ENCODE assay signal across 31 cellular contexts in genomic region chr4:48267574-48267973, GRCh38. TPM values are rescaled to one million over a fixed set of nuclear protein-coding genes. Genes with fewer than 3 reads are reported as not detected.
A peak's percentile ranks its signal among the peaks of the same experiment; 100 is the strongest.
DNase-seq lines count a peak whose midpoint lies in the region; ATAC-seq and TF ChIP-seq lines count a peak whose summit lies in the region.
"Had no signal": no experiment of that assay in that cellular context is flagged by ENCODE, and none has a peak within 500 bp of the region (broad histone marks: within the 10 kb centered on the region; RNA-seq: fewer than 3 reads in every experiment).

No MANE protein-coding gene starts in this region.

- intact Hi-C loops in CD4-positive, alpha-beta memory T cell (cut with micrococcal nuclease), result loop anchor here (5.0 kb wide), 1 partner anchor 250 kb away; the partner anchor contains the start of genes CNGA1 and NIPAL1
- intact Hi-C loops in MCF 10A (cut with micrococcal nuclease), result no loop called here

- peaks cover 9% of the 10 kb centered on the region for H3F3A ChIP-seq in neural progenitor cell (ENCODE audit: low read depth)

- peaks cover 3 to 5% of the 10 kb centered on the region in 2 donors for H3K36me3 Mint-ChIP-seq in CD4-positive, alpha-beta memory T cell
- H3K36me3 Mint-ChIP-seq in activated T-helper 17 cell treated with anti-CD3 and anti-CD28 coated beads, Interleukin-2, amount 50 U/mL, for 72 hours (ENCODE audit: low read depth), result no peaks in the 10 kb centered on the region
- no peaks in the 10 kb centered on the region for H3K36me3 Mint-ChIP-seq in neural progenitor cell
- H3K36me3 Mint-ChIP-seq in MCF 10A (ENCODE audit: insufficient read depth, unreplicated experiment), result no peaks in the 10 kb centered on the region

- H3K9ac ChIP-seq in neural progenitor cell, result no peak overlapping the region
- H3K9ac ChIP-seq: SK-N-SH had no signal

- no peak overlapping the region for H2AFZ ChIP-seq in neural progenitor cell (replicated peaks)

- POLR2A ChIA-PET in CD4-positive, alpha-beta memory T cell (lab: Charles Lee; ENCODE audit: partially characterized antibody), result interaction anchor here (1.3 kb wide), 1 partner anchor 74 kb away, joined by 3 read pairs; the partner anchor contains the start of gene SLAIN2
- POLR2A ChIA-PET in MCF 10A (lab: Yijun Ruan, JAX), result no interaction called here

- no peak overlapping the region for H3K27ac Mint-ChIP-seq in CD4-positive, alpha-beta memory T cell
- no peak overlapping the region for H3K27ac Mint-ChIP-seq in activated T-helper 17 cell treated with anti-CD3 and anti-CD28 coated beads, Interleukin-2, amount 50 U/mL, for 72 hours
- H3K27ac Mint-ChIP-seq in neural progenitor cell (no peak overlapping the region), MCF 10A (ENCODE audit: low read depth, unreplicated experiment) (no peak overlapping the region)
- H3K27ac Mint-ChIP-seq: activated CD8-positive, alpha-beta T cell treated with anti-CD3 and anti-CD28 coated beads, Interleukin-2, amount 10 ng/mL, durations not matched to agents 7 days and 5 days; H9 had no signal

- no peak overlapping the region for H3K4me2 ChIP-seq in neural progenitor cell
- H3K4me2 ChIP-seq: SK-N-SH had no signal

- H3K4me1 Mint-ChIP-seq in CD4-positive, alpha-beta memory T cell, result peaks cover 9 to 24% (median 10%) of the 10 kb centered on the region in 4 donors
- peaks cover 14% of the 10 kb centered on the region for H3K4me1 Mint-ChIP-seq in activated T-helper 17 cell treated with anti-CD3 and anti-CD28 coated beads, Interleukin-2, amount 50 U/mL, for 72 hours
- H3K4me1 Mint-ChIP-seq in neural progenitor cell, result peaks cover 2% of the 10 kb centered on the region
- no peaks in the 10 kb centered on the region for H3K4me1 Mint-ChIP-seq in MCF 10A (ENCODE audit: insufficient read depth, unreplicated experiment)

- H3K27ac ChIP-seq in CD4-positive, alpha-beta memory T cell (ENCODE audit: low read depth, low read length), result no peak overlapping the region
- H3K27ac ChIP-seq in neural progenitor cell, result no peak overlapping the region
- H3K27ac ChIP-seq in caudate nucleus (ENCODE audit: low read depth, low read length), result no peak overlapping the region
- H3K27ac ChIP-seq: cardiac muscle cell, lower lobe of right lung had no signal

- H3K4me3 Mint-ChIP-seq in CD4-positive, alpha-beta memory T cell, result peak overlapping the region in 5 of 8 donors; percentile 4 to 68 (median 32)
- H3K4me3 Mint-ChIP-seq in activated T-helper 17 cell treated with anti-CD3 and anti-CD28 coated beads, Interleukin-2, amount 50 U/mL, for 72 hours, result peak overlapping the region; percentile 94
- H3K4me3 Mint-ChIP-seq in neural progenitor cell, result peak overlapping the region; percentile 27
- no peak overlapping the region for H3K4me3 Mint-ChIP-seq in MCF 10A (ENCODE audit: unreplicated experiment)

- no peaks in the 10 kb centered on the region for H3K79me2 ChIP-seq in neural progenitor cell (ENCODE audit: low read depth)

- TF ChIP-seq CTCF in GM12864 (IDR thresholded peaks at IDR 0.05; ENCODE audit: low read depth, low read length, missing control alignments) (no peak), neural progenitor cell (IDR thresholded peaks at IDR 0.05) (no peak), MCF 10A (IDR thresholded peaks at IDR 0.05; ENCODE audit: unreplicated experiment) (no peak)

- no peaks in the 10 kb centered on the region for H3K27me3 ChIP-seq in CD4-positive, alpha-beta memory T cell (ENCODE audit: insufficient read depth, low read length)
- H3K27me3 ChIP-seq in neural progenitor cell, result peaks cover 33% of the 10 kb centered on the region
- H3K27me3 ChIP-seq: cardiac muscle cell had no signal

- no peak overlapping the region for H3K4me3 ChIP-seq in CD4-positive, alpha-beta memory T cell (ENCODE audit: low read length in 2 of 2)
- H3K4me3 ChIP-seq in GM12864 (ENCODE audit: low read depth, low read length), result peak overlapping the region; percentile 98; the same call in 1 of the 2 replicates
- H3K4me3 ChIP-seq in neural progenitor cell, result no peak overlapping the region
- H3K4me3 ChIP-seq: cardiac muscle cell, lower lobe of right lung, mucosa of descending colon had no signal

- CTCF ChIA-PET in CD4-positive, alpha-beta memory T cell (lab: Charles Lee; ENCODE audit: partially characterized antibody), result interaction anchor here (0.9 kb wide), 1 partner anchor 129 kb away, joined by 3 read pairs; no protein-coding TSS in a partner anchor
- CTCF ChIA-PET in MCF 10A (lab: Yijun Ruan, JAX), result interaction anchor here (1.0 to 2.2 kb wide), 2 partner anchors 8 to 10 kb away, joined by 4 to 6 read pairs; no protein-coding TSS in a partner anchor

- no peak for ATAC-seq in activated T-helper 17 cell treated with anti-CD3 and anti-CD28 coated beads, Interleukin-2, amount 50 U/mL, for 72 hours (replicated peaks)
- ATAC-seq: activated CD8-positive, alpha-beta T cell treated with anti-CD3 and anti-CD28 coated beads, Interleukin-2, amount 10 ng/mL, durations not matched to agents 7 days and 5 days; lower lobe of right lung; mucosa of descending colon; sciatic nerve had no signal

- no peaks in the 10 kb centered on the region for H3K9me3 Mint-ChIP-seq in CD4-positive, alpha-beta memory T cell
- no peaks in the 10 kb centered on the region for H3K9me3 Mint-ChIP-seq in activated T-helper 17 cell treated with anti-CD3 and anti-CD28 coated beads, Interleukin-2, amount 50 U/mL, for 72 hours
- H3K9me3 Mint-ChIP-seq in neural progenitor cell (peaks cover 4% of the 10 kb centered on the region), MCF 10A (ENCODE audit: unreplicated experiment) (no peaks in the 10 kb centered on the region)

- H3K9me3 ChIP-seq in CD4-positive, alpha-beta memory T cell (ENCODE audit: control insufficient read depth in 1 of 2, low read length in 2 of 2), result no peaks in the 10 kb centered on the region
- no peaks in the 10 kb centered on the region for H3K9me3 ChIP-seq in neural progenitor cell (ENCODE audit: low read depth)
- H3K9me3 ChIP-seq: lower lobe of right lung, mucosa of descending colon, SK-N-SH had no signal

- peaks cover 14% of the 10 kb centered on the region for H3K4me1 ChIP-seq in CD4-positive, alpha-beta memory T cell (ENCODE audit: insufficient read depth, low read length)
- no peaks in the 10 kb centered on the region for H3K4me1 ChIP-seq in neural progenitor cell

- BruUV-seq in MCF 10A (replicated peaks; lab: Mats Ljungman, UMichigan), result no TSS peak

- no peaks in the 10 kb centered on the region for H4K20me1 ChIP-seq in neural progenitor cell (ENCODE audit: low read depth)

- DNase-seq in CD4-positive, alpha-beta memory T cell, result no peak
- DNase-seq in GM12864 (ENCODE audit: low read depth) (no peak), neural progenitor cell (ENCODE audit: low spot score) (no peak), MCF 10A (ENCODE audit: unreplicated experiment) (no peak), caudate nucleus (lab: John Stamatoyannopoulos, UW) (no peak), anterior cingulate cortex (lab: John Stamatoyannopoulos, UW) (no peak), UCSD-AML1 (lab: John Stamatoyannopoulos, UW; ENCODE audit: unreplicated experiment) (no peak)
- DNase-seq: activated CD4-positive, CD25-positive, alpha-beta regulatory T cell; activated CD8-positive, alpha-beta T cell treated with anti-CD3 and anti-CD28 coated beads, Interleukin-2, amount 10 ng/mL, durations not matched to agents 7 days and 5 days; activated naive CD4-positive, alpha-beta T cell; aorta; dermis blood vessel endothelial cell; DND-41; glutamatergic neuron; H9; Karpas-422; lower lobe of right lung; mucosa of descending colon; NCI-H1092 treated with DMSO at 0.1 percent for 48 hours; NCI-H2029; NCI-H226; NCI-H748 treated with DMSO at 0.1 percent for 48 hours; posterior cingulate gyrus; SK-N-SH; stimulated activated CD4-positive, alpha-beta T cell treated with anti-CD3 and anti-CD28 coated beads, Interleukin-15, amount 100 ng/mL, for 24 hours; stimulated activated CD8-positive, alpha-beta memory T cell treated with anti-CD3 and anti-CD28 coated beads, Interleukin-4, amount 100 ng/mL, for 48 hours; T1000; trophoblast cell had no signal

- no peaks in the 10 kb centered on the region for H3K36me3 ChIP-seq in CD4-positive, alpha-beta memory T cell (ENCODE audit: insufficient read depth, low read length)
- no peaks in the 10 kb centered on the region for H3K36me3 ChIP-seq in neural progenitor cell
- H3K36me3 ChIP-seq: cardiac muscle cell, lower lobe of right lung had no signal

- no peaks in the 10 kb centered on the region for H3K27me3 Mint-ChIP-seq in CD4-positive, alpha-beta memory T cell
- H3K27me3 Mint-ChIP-seq in activated T-helper 17 cell treated with anti-CD3 and anti-CD28 coated beads, Interleukin-2, amount 50 U/mL, for 72 hours, result no peaks in the 10 kb centered on the region
- H3K27me3 Mint-ChIP-seq in neural progenitor cell (ENCODE audit: insufficient read depth, low read depth), result peaks cover 13% of the 10 kb centered on the region
- no peaks in the 10 kb centered on the region for H3K27me3 Mint-ChIP-seq in MCF 10A (ENCODE audit: insufficient read depth, unreplicated experiment)

RNA-seq across cellular contexts. Expression of gene TEC, which starts 2.1 kb away (rescaled TPM):
- 1 to 10 TPM; 3.7 to 4.2 TPM for total RNA-seq in CD4-positive, alpha-beta memory T cell
- polyA plus RNA-seq in CD4-positive, alpha-beta memory T cell, result under 1 TPM; 0.87 to 0.89 TPM
- total RNA-seq in activated T-helper 17 cell treated with anti-CD3 and anti-CD28 coated beads, Interleukin-2, amount 50 U/mL, for 72 hours, result 1 to 10 TPM; 4.6 to 8.3 TPM
- total RNA-seq in neural progenitor cell (ENCODE audit: low replicate concordance), result 0.22 TPM in 1 of 2 replicates, not detected in the other
- 1.1 and 1.6 TPM in 2 replicates for total RNA-seq in MCF 10A (2022)
